ENCODE assay signal across 8 cellular contexts in genomic region chr7:29285451-29285807, GRCh38.
DNase-seq lines count a peak whose midpoint lies in the region; ATAC-seq and TF ChIP-seq lines count a peak whose summit lies in the region.

No MANE protein-coding gene starts in this region.

- CTCF ChIA-PET in RWPE1 (lab: Yijun Ruan, JAX): interaction anchor here (0.6 kb wide), 1 partner anchor 1849 kb away, joined by 3 read pairs; no protein-coding TSS in a partner anchor

- POLR2A ChIA-PET in RWPE1 (lab: Yijun Ruan, JAX; ENCODE audit: low non-redundant PET): no interaction called here

- no peaks in the 10 kb centered on the region for H3K9me3 Mint-ChIP-seq in type B pancreatic cell

- intact Hi-C loops in right cardiac atrium (cut with DNase I): no loop called here

- H3K27ac Mint-ChIP-seq in type B pancreatic cell: peak overlapping the region; percentile 35

- no peaks in the 10 kb centered on the region for H3K4me1 ChIP-seq in right cardiac atrium (ENCODE audit: control insufficient read depth, insufficient read depth, low read length)

- H3K4me3 ChIP-seq in right cardiac atrium (ENCODE audit: low read length): no peak overlapping the region

- ATAC-seq in HG03354 (IDR thresholded peaks at IDR 0.05; ENCODE audit: poor library complexity, severe bottlenecking, unreplicated experiment) (peak; percentile 58), right cardiac atrium (no peak)

- H3K27ac ChIP-seq in RWPE1: no peak overlapping the region
- no peak overlapping the region for H3K27ac ChIP-seq in right cardiac atrium (ENCODE audit: low read length)

- H3K4me1 Mint-ChIP-seq in type B pancreatic cell (ENCODE audit: unreplicated experiment): peaks cover 30% of the 10 kb centered on the region

- no peaks in the 10 kb centered on the region for H3K9me3 ChIP-seq in right cardiac atrium (ENCODE audit: control insufficient read depth, low read length)

- 88% methylated on average over 4 of the region's 4 CpGs for whole genome bisulfite sequencing in right cardiac atrium

- TF ChIP-seq CTCF in RWPE1 (conservative IDR thresholded peaks at IDR 0.05; ENCODE audit: low read depth) (no peak), type B pancreatic cell (conservative IDR thresholded peaks at IDR 0.05) (no peak)

- H3K27me3 Mint-ChIP-seq in type B pancreatic cell: peaks cover 26% of the 10 kb centered on the region

- DNase-seq in stimulated activated CD4-positive, alpha-beta T cell treated with anti-CD3 and anti-CD28 coated beads, Interleukin-12 subunit alpha, Interleukin-12 subunit beta, amount 100 ng/mL, for 48 hours (ENCODE audit: low read depth in 2 of 3, low spot score in 1 of 3): peak; percentile 16 to 47 (median 23)
- no peak for DNase-seq in stimulated activated CD4-positive, alpha-beta T cell treated with anti-CD3 and anti-CD28 coated beads, Interleukin-4, amount 100 ng/mL, for 1 hour
- peak; percentile 91 for DNase-seq in RWPE1 (ENCODE audit: low spot score)
- DNase-seq in epidermal melanocyte (ENCODE audit: insufficient read length, low spot score): peak; percentile 41
- DNase-seq in type B pancreatic cell (ENCODE audit: extremely low spot score, unreplicated experiment): no peak
- DNase-seq in right cardiac atrium: no peak
- DNase-seq in NCI-H1092 treated with DMSO at 0.1 percent for 48 hours (lab: John Stamatoyannopoulos, UW): no peak

- H3K36me3 Mint-ChIP-seq in type B pancreatic cell: no peaks in the 10 kb centered on the region

- no peak overlapping the region for H3K4me3 Mint-ChIP-seq in type B pancreatic cell

- no peaks in the 10 kb centered on the region for H3K27me3 ChIP-seq in right cardiac atrium (ENCODE audit: control insufficient read depth, insufficient read depth)

Comparison
In these comparisons a context has a peak if more than half of its experiments do, and no peak if none do; other contexts are left out.
1. DNase-seq: peak in stimulated activated CD4-positive, alpha-beta T cell treated with anti-CD3 and anti-CD28 coated beads, Interleukin-12 subunit alpha, Interleukin-12 subunit beta, amount 100 ng/mL, for 48 hours (3 of 3), RWPE1 (single experiment) and epidermal melanocyte (single experiment); none in stimulated activated CD4-positive, alpha-beta T cell treated with anti-CD3 and anti-CD28 coated beads, Interleukin-4, amount 100 ng/mL, for 1 hour (single experiment), type B pancreatic cell (single experiment), right cardiac atrium (0 of 3) and NCI-H1092 treated with DMSO at 0.1 percent for 48 hours (single experiment).